Comparison of ENCODE assay signal across 27 cellular contexts in genomic region chr10:8700689-8701088, GRCh38.
"Had no signal": no experiment of that assay in that cellular context is flagged by ENCODE, and none has a peak within 500 bp of the region (broad histone marks: within the 10 kb centered on the region; RNA-seq: fewer than 3 reads in every experiment).

No MANE protein-coding gene starts in this region.

- H3K4me3 ChIP-seq: colonic mucosa, esophagus squamous epithelium, gastrocnemius medialis, heart right ventricle, left lung, lower lobe of right lung had no signal

- H3K9me3 ChIP-seq: colonic mucosa, esophagus squamous epithelium, gastrocnemius medialis, heart right ventricle, left lung, lower lobe of right lung had no signal

- FAIRE-seq: endometrium, islet of Langerhans, keratinocyte had no signal

- H3K27me3 ChIP-seq: colonic mucosa, esophagus squamous epithelium, gastrocnemius medialis, left lung had no signal

- H3K27ac Mint-ChIP-seq: dendritic cell treated with granulocyte-macrophage colony-stimulating factor and Interleukin-4, amounts not matched to agents 40 ng/mL and 50 ng/mL, for 4 days; effector memory CD8-positive, alpha-beta T cell; endodermal cell; naive thymus-derived CD4-positive, alpha-beta T cell had no signal

- H3K36me3 ChIP-seq: colonic mucosa, esophagus squamous epithelium, gastrocnemius medialis, heart right ventricle, left lung, lower lobe of right lung had no signal

- ATAC-seq: effector memory CD8-positive, alpha-beta T cell; esophagus mucosa; gastrocnemius medialis; heart right ventricle; left cardiac atrium; left lung; left ventricle myocardium superior; lower lobe of right lung; naive thymus-derived CD4-positive, alpha-beta T cell had no signal

- H3K4me1 ChIP-seq: colonic mucosa, gastrocnemius medialis, heart right ventricle, left lung, lower lobe of right lung had no signal

- H3K27ac ChIP-seq: colonic mucosa, epithelial cell of prostate, esophagus squamous epithelium, gastrocnemius medialis, heart right ventricle, left lung, lower lobe of right lung had no signal

- H3K9me3 Mint-ChIP-seq: effector memory CD8-positive, alpha-beta T cell had no signal

- H3K36me3 Mint-ChIP-seq: naive thymus-derived CD4-positive, alpha-beta T cell had no signal

- H3K27me3 Mint-ChIP-seq: dendritic cell treated with granulocyte-macrophage colony-stimulating factor and Interleukin-4, amounts not matched to agents 40 ng/mL and 50 ng/mL, for 4 days had no signal

- H3K4me3 Mint-ChIP-seq: dendritic cell treated with granulocyte-macrophage colony-stimulating factor and Interleukin-4, amounts not matched to agents 40 ng/mL and 50 ng/mL, for 4 days; effector memory CD8-positive, alpha-beta T cell; endodermal cell; naive thymus-derived CD4-positive, alpha-beta T cell had no signal

- DNase-seq: colonic mucosa; cortex of kidney; effector CD8-positive, alpha-beta T cell; effector memory CD8-positive, alpha-beta T cell; endodermal cell; erythroblast; esophagus squamous epithelium; foreskin fibroblast; foreskin melanocyte; gastrocnemius medialis; glutamatergic neuron; head of caudate nucleus; heart right ventricle; hippocampal formation; left cardiac atrium; left lung; left ventricle myocardium superior; lower lobe of right lung; mesenchymal stem cell; midbrain; naive thymus-derived CD4-positive, alpha-beta T cell had no signal
